ENCODE assay signal across 8 cellular contexts in the genomic region with DNA sequence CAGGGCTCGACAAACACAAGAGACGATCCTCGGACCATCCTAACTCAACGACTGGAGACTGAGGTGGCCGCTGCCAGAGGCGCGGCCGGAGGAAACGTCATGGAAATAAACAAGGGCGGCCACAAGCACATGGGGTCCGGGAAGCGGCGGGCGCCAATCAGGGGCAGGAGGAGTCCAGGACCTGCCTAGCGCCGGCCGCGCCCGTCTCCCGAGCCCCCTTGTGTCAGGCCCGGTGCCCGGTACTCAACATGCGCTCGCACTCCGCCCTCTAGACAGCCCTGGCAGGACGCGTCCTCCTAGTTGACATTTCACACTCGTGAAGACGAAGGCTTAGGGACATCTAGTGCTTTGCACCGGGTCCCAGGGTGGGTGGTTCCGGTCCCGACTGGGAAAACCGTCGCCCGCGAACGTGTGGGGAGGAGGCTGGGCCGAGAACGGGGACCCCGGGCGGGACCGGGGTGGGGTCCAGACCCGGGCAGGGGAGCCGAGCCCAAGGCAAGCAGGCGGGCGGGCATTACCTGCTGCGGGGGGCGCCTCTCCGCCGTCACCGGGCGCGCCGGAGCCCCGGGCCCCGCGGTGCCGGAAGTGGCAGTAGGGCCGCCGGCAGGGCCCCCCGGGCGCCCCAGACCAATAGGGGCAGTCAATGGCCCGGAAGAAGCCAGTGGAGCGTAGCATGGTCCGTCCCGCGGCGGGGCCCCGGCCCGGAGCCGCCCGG. TPM values are rescaled to one million over a fixed set of nuclear protein-coding genes. Genes with fewer than 3 reads are reported as not detected.
A peak's percentile ranks its signal among the peaks of the same experiment; 100 is the strongest.
DNase-seq lines count a peak whose midpoint lies in the region; ATAC-seq and TF ChIP-seq lines count a peak whose summit lies in the region.

No MANE protein-coding gene starts in this region.

- TF ChIP-seq CTCF in RWPE1 (conservative IDR thresholded peaks at IDR 0.05; ENCODE audit: low read depth) (no peak), dorsolateral prefrontal cortex (IDR thresholded peaks at IDR 0.05 in 54 of 56, conservative IDR thresholded peaks at IDR 0.05 in 2 of 56; ENCODE audit: low read depth in 1 of 56, partially characterized antibody in 56 of 56) (no peak), vagina (IDR thresholded peaks at IDR 0.05) (no peak)

- TF ChIP-seq POLR2A in vagina (IDR thresholded peaks at IDR 0.05) = no peak

- H3K4me3 ChIP-seq in dorsolateral prefrontal cortex (peak overlapping the region; percentile 74 to 100 (median 95)), mesodermal cell (ENCODE audit: extremely low read depth, insufficient read depth, low read length, poor library complexity, severe bottlenecking) (peak overlapping the region; percentile 99), vagina (peak overlapping the region; percentile 88 to 97)

- intact Hi-C loops in dorsolateral prefrontal cortex (cut with DNase I) (loop anchor here in 1 of 2 donors (10.0 kb wide), 1 partner anchor 1337 kb away; the partner anchor contains the start of gene NCLN), vagina (cut with DNase I) (no loop called here)

- peak; percentile 60 for DNase-seq in activated CD4-positive, alpha-beta T cell treated with anti-CD3 and anti-CD28 coated beads for 48 hours
- no peak for DNase-seq in activated CD4-positive, alpha-beta T cell treated with anti-CD3 and anti-CD28 coated beads, Interleukin-2, amount 50 U/mL, for 4 hours
- DNase-seq in RWPE1 (ENCODE audit: low spot score) = no peak
- no peak for DNase-seq in dorsolateral prefrontal cortex
- DNase-seq in vagina (ENCODE audit: extremely low spot score in 2 of 2) = no peak
- DNase-seq in mucosa of gallbladder (ENCODE audit: low spot score) = no peak

- 0 to 1% methylated on average over 63 to 69 of the region's 72 CpGs for WGBS in mesodermal cell (ENCODE audit: insufficient coverage in 2 of 2), 2 experiments

- CTCF ChIA-PET in RWPE1 (lab: Yijun Ruan, JAX) = interaction anchor here (1.1 to 1.2 kb wide), 2 partner anchors 8 to 10 kb away, joined by 5 read pairs; no protein-coding TSS in a partner anchor

- ATAC-seq in HG03025 (IDR thresholded peaks at IDR 0.05; ENCODE audit: low FRiP score, unreplicated experiment) = peak; percentile 18

- H3K36me3 ChIP-seq in mesodermal cell (ENCODE audit: control insufficient read depth, insufficient read depth, low read length) (peaks cover 29% of the 10 kb centered on the region), vagina (no peaks in the 10 kb centered on the region)

- peaks cover 10% of the 10 kb centered on the region for H3K4me1 ChIP-seq in mesodermal cell (ENCODE audit: control insufficient read depth, insufficient read depth, low read length, poor library complexity, severe bottlenecking)
- peaks cover 63% of the 10 kb centered on the region for H3K4me1 ChIP-seq in vagina

- no peaks in the 10 kb centered on the region for H3K9me3 ChIP-seq in mesodermal cell (ENCODE audit: control insufficient read depth, low read length)
- H3K9me3 ChIP-seq in vagina = no peaks in the 10 kb centered on the region

- H3K27me3 ChIP-seq in dorsolateral prefrontal cortex (no peaks in the 10 kb centered on the region), vagina (no peaks in the 10 kb centered on the region)

- peak overlapping the region; percentile 98 for H3K27ac ChIP-seq in RWPE1
- peak overlapping the region in 57 of 59 donors; percentile 32 to 100 (median 100) for H3K27ac ChIP-seq in dorsolateral prefrontal cortex
- peak overlapping the region; percentile 100 for H3K27ac ChIP-seq in mesodermal cell (ENCODE audit: low read depth, low read length, severe bottlenecking)
- H3K27ac ChIP-seq in vagina = peak overlapping the region; percentile 98

- POLR2A ChIA-PET in RWPE1 (lab: Yijun Ruan, JAX; ENCODE audit: low non-redundant PET) = no interaction called here

RNA-seq across cellular contexts. Expression of gene REXO1, which starts 0.4 kb away (rescaled TPM):
- 10 to 100 TPM; 33.1 to 84.1 (median 54.4) TPM for total RNA-seq in dorsolateral prefrontal cortex
- 23.2 TPM for polyA plus RNA-seq in mesodermal cell (2013, experiment 1 of 2)
- polyA plus RNA-seq in mesodermal cell (2013, experiment 2 of 2) = 21.6 TPM
- 19.9 TPM for total RNA-seq in vagina
- total RNA-seq in mucosa of gallbladder = 39.2 TPM

RNA-seq across cellular contexts. Expression of gene KLF16, which starts 15.5 kb away (rescaled TPM):
- 10 to 100 TPM; 18.4 to 58.7 (median 34.5) TPM for total RNA-seq in dorsolateral prefrontal cortex
- polyA plus RNA-seq in mesodermal cell (2013, experiment 1 of 2) = 24.9 TPM
- 18.9 TPM for polyA plus RNA-seq in mesodermal cell (2013, experiment 2 of 2)
- total RNA-seq in vagina = 7.6 TPM
- 23.2 TPM for total RNA-seq in mucosa of gallbladder

RNA-seq across cellular contexts. Expression of gene ATP8B3, which starts 35.8 kb away (rescaled TPM):
- total RNA-seq in dorsolateral prefrontal cortex = 1 to 10 TPM in 31 of 120 experiments, under 1 TPM in 87, not detected in 2; 0.11 to 2.1 (median 0.64) TPM
- 8.7 TPM for polyA plus RNA-seq in mesodermal cell (2013, experiment 1 of 2)
- polyA plus RNA-seq in mesodermal cell (2013, experiment 2 of 2) = 7.0 TPM
- total RNA-seq in vagina = 3.2 TPM
- 2.9 TPM for total RNA-seq in mucosa of gallbladder

RNA-seq across cellular contexts. Expression of gene ABHD17A, which starts 37.5 kb away (rescaled TPM):
- 100 to 1,000 TPM in 118 of 120 experiments, 10 to 100 TPM in 2; 93.9 to 197 (median 126) TPM for total RNA-seq in dorsolateral prefrontal cortex
- 82.9 TPM for polyA plus RNA-seq in mesodermal cell (2013, experiment 1 of 2)
- 63.1 TPM for polyA plus RNA-seq in mesodermal cell (2013, experiment 2 of 2)
- total RNA-seq in vagina = 83.0 TPM
- total RNA-seq in mucosa of gallbladder = 85.2 TPM

RNA-seq across cellular contexts. Expression of gene ADAT3, which starts 57.4 kb away (rescaled TPM):
- total RNA-seq in dorsolateral prefrontal cortex (10 to 100 TPM in 3 of 120 experiments, 1 to 10 TPM in 117; 2.5 to 11.7 (median 5.9) TPM), vagina (5.2 TPM), mucosa of gallbladder (10.6 TPM)
- 2.6 TPM for polyA plus RNA-seq in mesodermal cell (2013, experiment 1 of 2)
- 2.7 TPM for polyA plus RNA-seq in mesodermal cell (2013, experiment 2 of 2)
